Comparison of ENCODE assay signal across 25 cellular contexts in genomic region chr1:196773713-196774112, GRCh38. TPM values are rescaled to one million over a fixed set of nuclear protein-coding genes. Genes with fewer than 3 reads are reported as not detected.
"Had no signal": no experiment of that assay in that cellular context is flagged by ENCODE, and none has a peak within 500 bp of the region (broad histone marks: within the 10 kb centered on the region; RNA-seq: fewer than 3 reads in every experiment).

No MANE protein-coding gene starts in this region.

- H3K27me3 ChIP-seq: Peyer's patch, SJSA1 had no signal

- H3K9me3 ChIP-seq: Peyer's patch, SJSA1 had no signal

- ATAC-seq: Right ventricle myocardium inferior had no signal

- H3K4me1 ChIP-seq: Peyer's patch, SJSA1 had no signal

- DNase-seq: Karpas-422, KBM-7, MM.1S, NCI-H1092 treated with DMSO at 0.1 percent for 48 hours, NCI-H1436, NCI-H187, NCI-H2029, NCI-H2081 treated with DMSO at 0.1 percent for 48 hours, NCI-H2171, NCI-H226, NCI-H446, NCI-H510A, NCI-H524 treated with DMSO at 0.1 percent for 48 hours, NCI-H69, NCI-H774, OCI-M1, PC-9, Peyer's patch, SHP77 treated with DMSO at 0.1 percent for 48 hours had no signal

- H3K4me3 ChIP-seq: PC-9, Peyer's patch, SJSA1, SK-N-MC had no signal

- H3K36me3 ChIP-seq: Peyer's patch, SJSA1 had no signal

- H3K27ac ChIP-seq: HL-60, PC-9, Peyer's patch, SJSA1, SK-N-MC had no signal

- H3K4me2 ChIP-seq: PC-9 had no signal

RNA-seq across cellular contexts. Expression of gene CFHR3, which starts 0.9 kb away (rescaled TPM):
- total RNA-seq: M059J, PC-9, Peyer's patch, Right ventricle myocardium inferior, RPMI7951, SJSA1 had no signal

RNA-seq across cellular contexts. Expression of gene CFHR1, which starts 45.8 kb away (rescaled TPM):
- total RNA-seq: M059J, Peyer's patch, Right ventricle myocardium inferior, RPMI7951, SJSA1 had no signal
